ENCODE assay signal across 7 cellular contexts in genomic region chr10:1431229-1431628, GRCh38.
"Had no signal": no experiment of that assay in that cellular context is flagged by ENCODE, and none has a peak within 500 bp of the region (broad histone marks: within the 10 kb centered on the region; RNA-seq: fewer than 3 reads in every experiment).

No MANE protein-coding gene starts in this region.

- H3K27ac Mint-ChIP-seq: IgD-negative memory B cell had no signal

- H3K4me3 ChIP-seq: K562 had no signal

- FAIRE-seq: HTR-8/SVneo, K562 had no signal

- DNase-seq: IMR-90, KBM-7, KG1 had no signal

- H3K27ac ChIP-seq: HL-60 had no signal

- H3K36me3 Mint-ChIP-seq: IgD-negative memory B cell had no signal

- ATAC-seq: K562 had no signal
